In genomic region chr2:216081012-216081411, GRCh38 we compare ENCODE assay signal across 8 cellular contexts. TPM values are rescaled to one million over a fixed set of nuclear protein-coding genes. Genes with fewer than 3 reads are reported as not detected.
DNase-seq lines count a peak whose midpoint lies in the region; ATAC-seq and TF ChIP-seq lines count a peak whose summit lies in the region.

No MANE protein-coding gene starts in this region.

- 14 to 23% methylated on average over 1 of the region's 1 CpG for WGBS in esophagus, 2 donors
- 14 to 37% (median 21%) methylated on average over 1 of the region's 1 CpG for WGBS in psoas muscle, 3 donors

- peaks cover 5% of the 10 kb centered on the region; the same call in 1 of the 2 replicates for H3K79me2 ChIP-seq in PC-3 (ENCODE audit: low read length)

- peak; percentile 5 for DNase-seq in PC-3
- no peak for DNase-seq in psoas muscle
- no peak for DNase-seq in NCI-H2081 treated with DMSO at 0.1 percent for 48 hours (lab: John Stamatoyannopoulos, UW)
- no peak for DNase-seq in ecto neural progenitor cell (ENCODE audit: low spot score)

- no peaks in the 10 kb centered on the region for H3K9me2 ChIP-seq in PC-3 (replicated peaks; ENCODE audit: low read length)

- peak overlapping the region; percentile 77 for H3K4me3 ChIP-seq in PC-3 (ENCODE audit: low read length)
- peak overlapping the region; percentile 69 to 81 for H3K4me3 ChIP-seq in esophagus (ENCODE audit: low read depth in 1 of 2, low read length in 2 of 2)
- H3K4me3 ChIP-seq in psoas muscle = peak overlapping the region; percentile 76

- ATAC-seq in GM18517 (IDR thresholded peaks at IDR 0.05; ENCODE audit: unreplicated experiment) (peak; percentile 8), PC-3 (peak; percentile 18), psoas muscle (no peak), GM18511 (IDR thresholded peaks at IDR 0.05; ENCODE audit: unreplicated experiment) (no peak), GM18505 (IDR thresholded peaks at IDR 0.05; ENCODE audit: unreplicated experiment) (no peak)

- peak overlapping the region; percentile 64 for H3K9ac ChIP-seq in PC-3 (ENCODE audit: low read length)

- H3K27ac ChIP-seq in PC-3 (ENCODE audit: low read length) = no peak overlapping the region
- no peak overlapping the region for H3K27ac ChIP-seq in esophagus (ENCODE audit: low read depth in 2 of 2, low read length in 1 of 2)
- no peak overlapping the region for H3K27ac ChIP-seq in psoas muscle

- CTCF ChIA-PET in PC-3 (lab: Charles Lee) = no interaction called here

- H3K9me3 ChIP-seq in PC-3 (ENCODE audit: low read length) (no peaks in the 10 kb centered on the region), esophagus (ENCODE audit: control insufficient read depth in 2 of 2, insufficient read depth in 1 of 2, low read depth in 1 of 2, low read length in 1 of 2) (no peaks in the 10 kb centered on the region), psoas muscle (no peaks in the 10 kb centered on the region)

- H4K20me1 ChIP-seq in PC-3 (ENCODE audit: low read length) = no peaks in the 10 kb centered on the region

- H3K4me2 ChIP-seq in PC-3 (ENCODE audit: low read length) = peak overlapping the region; percentile 96

- BruUV-seq in PC-3 (replicated peaks; lab: Mats Ljungman, UMichigan) = no TSS peak

- H3K27me3 ChIP-seq in PC-3 (ENCODE audit: low read length) = no peaks in the 10 kb centered on the region
- no peaks in the 10 kb centered on the region for H3K27me3 ChIP-seq in esophagus (ENCODE audit: control insufficient read depth in 1 of 2, insufficient read depth in 2 of 2, low read length in 2 of 2)
- no peaks in the 10 kb centered on the region for H3K27me3 ChIP-seq in psoas muscle (ENCODE audit: insufficient read depth in 3 of 3, low read length in 2 of 3)

- H3K36me3 ChIP-seq in PC-3 (ENCODE audit: low read depth, low read length) = no peaks in the 10 kb centered on the region
- H3K36me3 ChIP-seq in esophagus (ENCODE audit: control insufficient read depth in 2 of 2, insufficient read depth in 2 of 2, low read length in 1 of 2) = no peaks in the 10 kb centered on the region
- no peaks in the 10 kb centered on the region for H3K36me3 ChIP-seq in psoas muscle (ENCODE audit: insufficient read depth in 1 of 2, low read depth in 1 of 2)

- peak overlapping the region; percentile 91 for H2AFZ ChIP-seq in PC-3 (ENCODE audit: low read length)

- H3F3A ChIP-seq in PC-3 (ENCODE audit: low read length, unreplicated experiment) = no peaks in the 10 kb centered on the region

- TF ChIP-seq POLR2A in GM18505 (IDR thresholded peaks at IDR 0.05; ENCODE audit: borderline replicate concordance, extremely low read depth, insufficient read depth, insufficient read length) = no peak

- intact Hi-C loops in PC-3 (cut with micrococcal nuclease) (no loop called here), psoas muscle (cut with DNase I) (no loop called here)

- peaks cover 7% of the 10 kb centered on the region; the same call in 1 of the 2 replicates for H3K4me1 ChIP-seq in PC-3 (ENCODE audit: insufficient read depth, low read length)
- H3K4me1 ChIP-seq in esophagus (ENCODE audit: control insufficient read depth in 2 of 2, insufficient read depth in 2 of 2, low read length in 1 of 2) = peaks cover 0 to 4% of the 10 kb centered on the region in 2 donors
- no peaks in the 10 kb centered on the region for H3K4me1 ChIP-seq in psoas muscle

- POLR2A ChIA-PET in PC-3 (lab: Charles Lee; ENCODE audit: unreplicated experiment) = interaction anchor here (0.6 kb wide), 1 partner anchor 28 kb away, joined by 5 read pairs; the partner anchor contains the start of gene XRCC5

- TF ChIP-seq CTCF in PC-3 (conservative IDR thresholded peaks at IDR 0.05; ENCODE audit: low read depth, low read length) (no peak), psoas muscle (IDR thresholded peaks at IDR 0.05) (no peak)

RNA-seq across cellular contexts. Expression of gene PECR, which starts 0.6 kb away (rescaled TPM):
- total RNA-seq in PC-3 (2014; rRNA removed) (23.0 and 26.0 TPM in 2 replicates), psoas muscle (1 to 10 TPM; 2.5 to 4.8 (median 3.0) TPM)
- polyA plus RNA-seq in esophagus (1 to 10 TPM; 2.5 to 3.6 TPM), psoas muscle (1 to 10 TPM; 1.9 to 2.5 (median 2.5) TPM)

RNA-seq across cellular contexts. Expression of gene TMEM169, which starts 0.7 kb away (rescaled TPM):
- total RNA-seq in PC-3 (2014; rRNA removed) (not detected in 2 replicates), psoas muscle (under 1 TPM in 2 of 4 donors, not detected in 2; 0.07 to 0.41 TPM)
- polyA plus RNA-seq in esophagus (under 1 TPM; 0.04 to 0.07 TPM), psoas muscle (under 1 TPM; 0.07 to 0.08 (median 0.08) TPM)

RNA-seq across cellular contexts. Expression of gene XRCC5, which starts 28.1 kb away (rescaled TPM):
- total RNA-seq in PC-3 (2014; rRNA removed) (277 and 290 TPM in 2 replicates), psoas muscle (100 to 1,000 TPM; 137 to 173 (median 148) TPM)
- polyA plus RNA-seq in esophagus (100 to 1,000 TPM in 1 of 2 donors, 10 to 100 TPM in 1; 57.9 to 100 TPM), psoas muscle (100 to 1,000 TPM in 2 of 3 donors, 10 to 100 TPM in 1; 75.3 to 147 (median 125) TPM)

Comparison
In these comparisons a context has a peak if more than half of its experiments do, and no peak if none do; other contexts are left out.
1. ATAC-seq: peak in GM18517 (single experiment) and PC-3 (single experiment); none in psoas muscle (0 of 4), GM18511 (single experiment) and GM18505 (single experiment).
2. Peak in every context shown above with its lines, with median percentiles within 50 percentile points of each other: H3K4me3 ChIP-seq.